ENCODE assay signal across 1 cellular context in the genomic region with DNA sequence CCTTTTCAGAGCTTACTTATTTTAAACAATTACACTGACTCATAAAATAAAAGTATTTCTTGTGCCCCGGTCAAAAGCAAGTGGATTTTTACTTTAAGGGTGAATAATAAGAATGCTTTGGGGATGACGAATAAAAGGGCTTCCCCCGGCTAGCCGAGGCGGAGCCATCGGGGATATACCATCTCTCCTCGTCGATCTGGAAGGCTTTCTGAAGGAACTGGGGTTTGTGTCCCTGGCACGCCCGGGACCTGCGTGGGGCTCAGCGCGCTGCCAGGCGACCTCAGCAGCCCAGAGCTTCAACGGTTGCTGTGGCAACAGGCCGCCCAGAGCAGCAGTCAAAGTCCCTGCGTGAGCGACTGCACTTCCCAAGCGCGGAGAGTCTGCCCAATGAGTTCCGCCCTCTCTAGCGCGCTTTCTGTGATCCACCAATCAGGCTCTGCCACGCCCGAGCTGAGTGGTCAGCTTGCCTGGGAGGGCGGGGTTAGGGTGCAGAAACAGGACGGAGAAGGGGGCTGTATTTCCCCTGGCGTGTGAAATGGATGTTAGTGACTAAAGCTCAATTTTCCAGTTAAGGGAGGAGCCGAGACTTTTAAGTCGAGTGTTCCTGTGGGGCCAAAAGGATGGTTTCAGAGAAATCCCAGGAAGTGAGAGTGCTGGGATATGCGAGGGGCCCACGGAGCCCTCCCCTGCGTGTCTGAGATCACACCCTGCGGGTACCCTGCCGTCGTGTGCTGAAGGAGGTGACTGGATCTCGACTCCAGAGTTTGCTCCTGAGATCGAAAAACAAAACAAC.
TF ChIP-seq lines count a peak whose summit lies in the region.

No MANE protein-coding gene starts in this region.

TF ChIP-seq in SK-N-SH, 30 proteins besides CTCF, POLR2A, EP300 and RAD21 (continued from another document):
- TF ChIP-seq MAX (IDR thresholded peaks at IDR 0.05; ENCODE audit: low read depth) (peak; percentile 48; the same call in 1 of the 2 replicates), ELF1 (IDR thresholded peaks at IDR 0.05) (peak; percentile 76), USF1 (IDR thresholded peaks at IDR 0.05; ENCODE audit: borderline replicate concordance, low read depth) (0 out of 2 replicates have a peak, but pooled peaks have one; percentile 6), SIN3A (IDR thresholded peaks at IDR 0.05; ENCODE audit: borderline replicate concordance, low read depth, low read length) (no peak), RCOR1 (IDR thresholded peaks at IDR 0.05; ENCODE audit: low read length) (peak; percentile 16; the same call in 1 of the 2 replicates), NRF1 (IDR thresholded peaks at IDR 0.05; ENCODE audit: low read depth, low read length) (peak; percentile 52), RFX5 (IDR thresholded peaks at IDR 0.05; ENCODE audit: low read length) (peak; percentile 88), MEF2A (IDR thresholded peaks at IDR 0.05; ENCODE audit: borderline replicate concordance, low read depth) (no peak), TAF1 (IDR thresholded peaks at IDR 0.05; ENCODE audit: borderline replicate concordance, low read depth, low read length) (0 out of 2 replicates have a peak, but pooled peaks have one; percentile 26), FOXM1 (IDR thresholded peaks at IDR 0.05; ENCODE audit: low read depth) (no peak), SMC3 (IDR thresholded peaks at IDR 0.05; ENCODE audit: low read depth, low read length) (no peak), POLR2AphosphoS5 (IDR thresholded peaks at IDR 0.05; ENCODE audit: low read depth, low read length) (peak; percentile 38; the same call in 1 of the 2 replicates), MXI1 (IDR thresholded peaks at IDR 0.05; ENCODE audit: low read depth, low read length) (peak; percentile 97), JUND (IDR thresholded peaks at IDR 0.05) (peak; percentile 74), CHD2 (IDR thresholded peaks at IDR 0.05; ENCODE audit: low read length, partially characterized antibody) (peak; percentile 68), GATA2 (CRISPR knock-in tag; IDR thresholded peaks at IDR 0.05) (no peak), ZBTB33 (IDR thresholded peaks at IDR 0.05; ENCODE audit: borderline replicate concordance, low read depth) (no peak), YY1 (IDR thresholded peaks at IDR 0.05; ENCODE audit: low read depth) (no peak), PBX3 (IDR thresholded peaks at IDR 0.05) (no peak), FOXJ3 (CRISPR knock-in tag; IDR thresholded peaks at IDR 0.05) (no peak)
- TF ChIP-seq, protein P1, sequence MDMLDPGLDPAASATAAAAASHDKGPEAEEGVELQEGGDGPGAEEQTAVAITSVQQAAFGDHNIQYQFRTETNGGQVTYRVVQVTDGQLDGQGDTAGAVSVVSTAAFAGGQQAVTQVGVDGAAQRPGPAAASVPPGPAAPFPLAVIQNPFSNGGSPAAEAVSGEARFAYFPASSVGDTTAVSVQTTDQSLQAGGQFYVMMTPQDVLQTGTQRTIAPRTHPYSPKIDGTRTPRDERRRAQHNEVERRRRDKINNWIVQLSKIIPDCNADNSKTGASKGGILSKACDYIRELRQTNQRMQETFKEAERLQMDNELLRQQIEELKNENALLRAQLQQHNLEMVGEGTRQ (IDR thresholded peaks at IDR 0.05; ENCODE audit: borderline replicate concordance, low read depth, low read length): no peak
- TF ChIP-seq, protein P2, sequence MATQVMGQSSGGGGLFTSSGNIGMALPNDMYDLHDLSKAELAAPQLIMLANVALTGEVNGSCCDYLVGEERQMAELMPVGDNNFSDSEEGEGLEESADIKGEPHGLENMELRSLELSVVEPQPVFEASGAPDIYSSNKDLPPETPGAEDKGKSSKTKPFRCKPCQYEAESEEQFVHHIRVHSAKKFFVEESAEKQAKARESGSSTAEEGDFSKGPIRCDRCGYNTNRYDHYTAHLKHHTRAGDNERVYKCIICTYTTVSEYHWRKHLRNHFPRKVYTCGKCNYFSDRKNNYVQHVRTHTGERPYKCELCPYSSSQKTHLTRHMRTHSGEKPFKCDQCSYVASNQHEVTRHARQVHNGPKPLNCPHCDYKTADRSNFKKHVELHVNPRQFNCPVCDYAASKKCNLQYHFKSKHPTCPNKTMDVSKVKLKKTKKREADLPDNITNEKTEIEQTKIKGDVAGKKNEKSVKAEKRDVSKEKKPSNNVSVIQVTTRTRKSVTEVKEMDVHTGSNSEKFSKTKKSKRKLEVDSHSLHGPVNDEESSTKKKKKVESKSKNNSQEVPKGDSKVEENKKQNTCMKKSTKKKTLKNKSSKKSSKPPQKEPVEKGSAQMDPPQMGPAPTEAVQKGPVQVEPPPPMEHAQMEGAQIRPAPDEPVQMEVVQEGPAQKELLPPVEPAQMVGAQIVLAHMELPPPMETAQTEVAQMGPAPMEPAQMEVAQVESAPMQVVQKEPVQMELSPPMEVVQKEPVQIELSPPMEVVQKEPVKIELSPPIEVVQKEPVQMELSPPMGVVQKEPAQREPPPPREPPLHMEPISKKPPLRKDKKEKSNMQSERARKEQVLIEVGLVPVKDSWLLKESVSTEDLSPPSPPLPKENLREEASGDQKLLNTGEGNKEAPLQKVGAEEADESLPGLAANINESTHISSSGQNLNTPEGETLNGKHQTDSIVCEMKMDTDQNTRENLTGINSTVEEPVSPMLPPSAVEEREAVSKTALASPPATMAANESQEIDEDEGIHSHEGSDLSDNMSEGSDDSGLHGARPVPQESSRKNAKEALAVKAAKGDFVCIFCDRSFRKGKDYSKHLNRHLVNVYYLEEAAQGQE (IDR thresholded peaks at IDR 0.05; ENCODE audit: low read depth, low read length): no peak
